ENCODE assay signal across 2 cellular contexts in genomic region chr16:367333-367903, GRCh38.
A peak's percentile ranks its signal among the peaks of the same experiment; 100 is the strongest.
TF ChIP-seq lines count a peak whose summit lies in the region.

No MANE protein-coding gene starts in this region.

TF ChIP-seq in HepG2, 621 proteins besides CTCF, POLR2A, EP300 and RAD21:
- peak; percentile 47 for TF ChIP-seq AGO2 (optimal IDR thresholded peaks at IDR 0.05; ENCODE audit: low read depth, low read length)
- TF ChIP-seq HDAC2 (CRISPR knock-in tag; IDR thresholded peaks at IDR 0.05) = no peak

TF ChIP-seq in endothelial cell of umbilical vein, 7 proteins besides CTCF, POLR2A, EP300 and RAD21:
- TF ChIP-seq FOS (IDR thresholded peaks at IDR 0.05; ENCODE audit: borderline replicate concordance, insufficient read depth, low read length) (no peak), MAX (IDR thresholded peaks at IDR 0.05; ENCODE audit: insufficient read depth, insufficient read length) (no peak), JUN (IDR thresholded peaks at IDR 0.05; ENCODE audit: borderline replicate concordance, insufficient read depth, insufficient read length, low read depth) (no peak), POLR2AphosphoS5 (IDR thresholded peaks at IDR 0.05; ENCODE audit: insufficient read depth, low read depth, low read length) (no peak), GATA2 (IDR thresholded peaks at IDR 0.05; ENCODE audit: insufficient read depth, insufficient read length, low read depth, low read length) (no peak), EZH2 (IDR thresholded peaks at IDR 0.05; ENCODE audit: borderline replicate concordance, low read depth, low read length, severe bottlenecking) (no peak), MYC (IDR thresholded peaks at IDR 0.05; ENCODE audit: low read depth, low read length) (no peak)
